Comparison of ENCODE assay signal across 13 cellular contexts in genomic region chr2:84912984-84913383, GRCh38. TPM values are rescaled to one million over a fixed set of nuclear protein-coding genes. Genes with fewer than 3 reads are reported as not detected.
DNase-seq lines count a peak whose midpoint lies in the region; ATAC-seq and TF ChIP-seq lines count a peak whose summit lies in the region.
"Had no signal": no experiment of that assay in that cellular context is flagged by ENCODE, and none has a peak within 500 bp of the region (broad histone marks: within the 10 kb centered on the region; RNA-seq: fewer than 3 reads in every experiment).

No MANE protein-coding gene starts in this region.

- H3K27ac ChIP-seq in spleen = no peak overlapping the region

- H3K9me3 ChIP-seq in spleen = no peaks in the 10 kb centered on the region

- TF ChIP-seq CTCF in LNCaP clone FGC (IDR thresholded peaks at IDR 0.05; ENCODE audit: control insufficient read depth, extremely low read depth, insufficient read depth) = no peak
- no peak for TF ChIP-seq CTCF in spleen (IDR thresholded peaks at IDR 0.05 in 8 of 11, conservative IDR thresholded peaks at IDR 0.05 in 3 of 11)

- 92 to 99% (median 96%) methylated on average over 4 of the region's 4 CpGs for WGBS in spleen, 5 donors

- no peak for TF ChIP-seq POLR2A in spleen (IDR thresholded peaks at IDR 0.05)

- intact Hi-C loops in spleen (cut with DNase I; ENCODE audit: low total_unique reads) = no loop called here

- ATAC-seq in HG03159 (IDR thresholded peaks at IDR 0.05; ENCODE audit: unreplicated experiment) = no peak

- peaks cover 6 to 18% (median 11%) of the 10 kb centered on the region in 6 donors for H3K4me1 ChIP-seq in spleen

- DNase-seq in activated CD8-positive, alpha-beta memory T cell treated with anti-CD3 and anti-CD28 coated beads, Interleukin-2, amount 50 U/mL, for 48 hours = peak; percentile 15
- no peak for DNase-seq in activated CD8-positive, alpha-beta memory T cell treated with anti-CD3 and anti-CD28 coated beads, Interleukin-2, amount 50 U/mL, for 4 hours
- DNase-seq in LNCaP clone FGC (ENCODE audit: low read depth) = peak; percentile 50
- peak; percentile 2 for DNase-seq in islet precursor cell
- DNase-seq in germinal center (ENCODE audit: low spot score) = no peak
- no peak for DNase-seq in spleen
- DNase-seq: ACHN; CD4-positive, CD25-positive, alpha-beta regulatory T cell; DMS53; GF-D8; HCEC 1CT had no signal

- H3K27me3 ChIP-seq in spleen (replicated peaks in 1 of 7) = no peaks in the 10 kb centered on the region
- H3K27me3 ChIP-seq: BLaER1 treated with 17β-estradiol and CSF1 and Interleukin-3, amounts not matched to agents 10 nM and 100 nM had no signal

- no peaks in the 10 kb centered on the region for H3K36me3 ChIP-seq in spleen

- H3K4me3 ChIP-seq in LNCaP clone FGC (ENCODE audit: low read depth, low read length) (no peak overlapping the region), spleen (no peak overlapping the region)
- H3K4me3 ChIP-seq: BLaER1 treated with 17β-estradiol and CSF1 and Interleukin-3, amounts not matched to agents 10 nM and 100 nM had no signal

RNA-seq across cellular contexts. Expression of gene TMSB10, which starts 7.5 kb away (rescaled TPM):
- total RNA-seq in spleen = 1,000 to 10,000 TPM; 1,416 to 3,222 (median 1,664) TPM
- polyA plus RNA-seq in spleen = 1,000 to 10,000 TPM; 2,869 to 3,827 (median 3,008) TPM

RNA-seq across cellular contexts. Expression of gene TRABD2A, which starts 32.1 kb away (rescaled TPM):
- 10 to 100 TPM in 2 of 7 donors, 1 to 10 TPM in 5; 5.4 to 12.5 (median 9.2) TPM for total RNA-seq in spleen
- polyA plus RNA-seq in spleen = 1 to 10 TPM; 4.5 to 8.6 (median 5.0) TPM

RNA-seq across cellular contexts. Expression of gene KCMF1, which starts 58.0 kb away (rescaled TPM):
- total RNA-seq in spleen = 10 to 100 TPM; 34.2 to 68.1 (median 63.3) TPM
- polyA plus RNA-seq in spleen = 10 to 100 TPM; 15.9 to 26.4 (median 24.3) TPM

Comparison
In these comparisons a context has a peak if more than half of its experiments do, and no peak if none do; other contexts are left out.
1. DNase-seq: peak in activated CD8-positive, alpha-beta memory T cell treated with anti-CD3 and anti-CD28 coated beads, Interleukin-2, amount 50 U/mL, for 48 hours (single experiment), LNCaP clone FGC (single experiment) and islet precursor cell (single experiment); none in activated CD8-positive, alpha-beta memory T cell treated with anti-CD3 and anti-CD28 coated beads, Interleukin-2, amount 50 U/mL, for 4 hours (single experiment), germinal center (single experiment) and spleen (single experiment).